1 cellular context compared by ENCODE assay signal in the genomic region with DNA sequence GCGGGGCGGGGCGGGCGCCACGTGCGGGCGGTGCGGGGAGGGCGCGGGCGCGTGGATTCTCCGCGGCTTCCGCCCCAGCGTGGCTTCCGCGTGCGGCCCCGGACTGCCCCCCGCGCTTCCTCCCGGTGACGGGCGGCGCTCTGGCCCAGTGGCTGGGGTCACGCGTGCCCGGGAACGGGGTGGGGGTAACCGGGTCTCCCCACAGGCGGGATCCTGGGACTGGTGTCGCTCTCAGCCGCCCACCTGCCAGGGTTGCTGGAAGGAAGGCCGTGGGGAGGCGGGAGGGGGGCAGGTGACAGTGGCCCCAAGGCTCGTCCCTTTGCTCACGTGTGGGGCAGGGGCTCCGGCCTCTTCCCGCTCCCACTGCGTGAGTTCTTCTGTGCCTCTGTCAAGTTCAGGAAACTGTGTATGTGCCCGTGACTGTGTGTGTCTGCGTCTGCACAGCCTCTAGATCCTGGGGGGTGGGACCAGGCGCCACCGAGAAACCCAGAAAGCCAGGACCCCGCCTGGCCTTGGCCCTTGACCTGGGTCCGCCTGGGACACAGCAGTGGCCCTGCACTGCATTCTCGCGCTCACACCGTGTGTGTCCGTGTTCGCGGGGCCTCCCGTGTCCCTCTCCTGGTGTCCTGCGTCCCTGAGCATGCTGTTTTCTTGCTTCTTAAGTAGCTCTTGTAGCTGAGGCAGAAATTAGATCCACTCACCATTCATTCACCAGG.
TF ChIP-seq lines count a peak whose summit lies in the region.

No MANE protein-coding gene starts in this region.

TF ChIP-seq in HepG2, 621 proteins besides CTCF, POLR2A, EP300 and RAD21 (continued from another document and continues in another):
- TF ChIP-seq PRPF4 (IDR thresholded peaks at IDR 0.05; ENCODE audit: low read depth, low read length, poor library complexity, severe bottlenecking) (no peak), HDAC1 (CRISPR knock-in tag; IDR thresholded peaks at IDR 0.05) (peak; percentile 67), ZNF75D (CRISPR knock-in tag; IDR thresholded peaks at IDR 0.05; ENCODE audit: borderline replicate concordance) (no peak), NFE2 (CRISPR knock-in tag; IDR thresholded peaks at IDR 0.05) (no peak), SNAI1 (CRISPR knock-in tag; IDR thresholded peaks at IDR 0.05; ENCODE audit: borderline replicate concordance) (no peak), ZNF644 (CRISPR knock-in tag; IDR thresholded peaks at IDR 0.05; ENCODE audit: low read depth) (no peak), SP2 (CRISPR knock-in tag; IDR thresholded peaks at IDR 0.05) (no peak), TOE1 (CRISPR knock-in tag; IDR thresholded peaks at IDR 0.05) (no peak), ZNF432 (CRISPR knock-in tag; IDR thresholded peaks at IDR 0.05; ENCODE audit: borderline replicate concordance) (no peak), ZNF563 (CRISPR knock-in tag; IDR thresholded peaks at IDR 0.05) (peak; percentile 59; the same call in 1 of the 2 replicates), MEIS1 (CRISPR knock-in tag; IDR thresholded peaks at IDR 0.05; ENCODE audit: borderline replicate concordance) (0 out of 2 replicates have a peak, but pooled peaks have one; percentile 52), PCBP2 (optimal IDR thresholded peaks at IDR 0.05; ENCODE audit: low read depth, low read length, poor library complexity, severe bottlenecking) (no peak), ZNF572 (CRISPR knock-in tag; IDR thresholded peaks at IDR 0.05) (no peak), CC2D1A (CRISPR knock-in tag; IDR thresholded peaks at IDR 0.05) (no peak), SYNCRIP (IDR thresholded peaks at IDR 0.05; ENCODE audit: insufficient read depth, low read depth, low read length) (no peak), KAT7 (CRISPR knock-in tag; IDR thresholded peaks at IDR 0.05; ENCODE audit: borderline replicate concordance) (no peak), SOX5 (CRISPR knock-in tag; IDR thresholded peaks at IDR 0.05; ENCODE audit: borderline replicate concordance) (no peak), NPAS2 (CRISPR knock-in tag; IDR thresholded peaks at IDR 0.05; ENCODE audit: borderline replicate concordance) (no peak), ZNF878 (CRISPR knock-in tag; IDR thresholded peaks at IDR 0.05) (no peak), GABPB1 (CRISPR knock-in tag; IDR thresholded peaks at IDR 0.05) (peak; percentile 51; the same call in 1 of the 2 replicates), PTBP1 (IDR thresholded peaks at IDR 0.05; ENCODE audit: low read depth, low read length, poor library complexity, severe bottlenecking) (no peak), CHCHD3 (CRISPR knock-in tag; IDR thresholded peaks at IDR 0.05) (no peak), ZNF678 (CRISPR knock-in tag; IDR thresholded peaks at IDR 0.05) (no peak), ZNF350 (CRISPR knock-in tag; IDR thresholded peaks at IDR 0.05; ENCODE audit: borderline replicate concordance, low read depth) (no peak), ZNF441 (CRISPR knock-in tag; IDR thresholded peaks at IDR 0.05; ENCODE audit: borderline replicate concordance) (no peak), ZKSCAN5 (CRISPR knock-in tag; IDR thresholded peaks at IDR 0.05) (no peak), FOXC1 (CRISPR knock-in tag; IDR thresholded peaks at IDR 0.05; ENCODE audit: borderline replicate concordance) (no peak; the same call in 1 of the 2 replicates), MIXL1 (CRISPR knock-in tag; IDR thresholded peaks at IDR 0.05) (no peak), ZNF3 (CRISPR knock-in tag; IDR thresholded peaks at IDR 0.05) (no peak), ZNF891 (CRISPR knock-in tag; IDR thresholded peaks at IDR 0.05) (no peak), NFE2L2 (IDR thresholded peaks at IDR 0.05; ENCODE audit: low read length) (no peak), NR2F6 (IDR thresholded peaks at IDR 0.05) (peak; percentile 80), NR2F6 (CRISPR knock-in tag; IDR thresholded peaks at IDR 0.05) (peak; percentile 88), CBX5 (CRISPR knock-in tag; IDR thresholded peaks at IDR 0.05; ENCODE audit: borderline replicate concordance) (no peak), ATF7-NPFF (CRISPR knock-in tag; IDR thresholded peaks at IDR 0.05; ENCODE audit: low read depth) (peak; percentile 60; the same call in 1 of the 2 replicates), GATAD1 (CRISPR knock-in tag; IDR thresholded peaks at IDR 0.05) (no peak), NCOA5 (CRISPR knock-in tag; IDR thresholded peaks at IDR 0.05) (no peak), TP53 (CRISPR knock-in tag; conservative IDR thresholded peaks at IDR 0.05) (no peak), ZNF883 (CRISPR knock-in tag; IDR thresholded peaks at IDR 0.05; ENCODE audit: not compliant biosample characterization) (no peak), PPARG (CRISPR knock-in tag; conservative IDR thresholded peaks at IDR 0.05) (no peak), ZNF382 (CRISPR knock-in tag; IDR thresholded peaks at IDR 0.05; ENCODE audit: borderline replicate concordance) (no peak), PITX1 (CRISPR knock-in tag; IDR thresholded peaks at IDR 0.05) (no peak), ZNF598 (CRISPR knock-in tag; IDR thresholded peaks at IDR 0.05; ENCODE audit: borderline replicate concordance) (no peak), ZNF501 (CRISPR knock-in tag; IDR thresholded peaks at IDR 0.05) (no peak)
- TF ChIP-seq, protein P1, sequence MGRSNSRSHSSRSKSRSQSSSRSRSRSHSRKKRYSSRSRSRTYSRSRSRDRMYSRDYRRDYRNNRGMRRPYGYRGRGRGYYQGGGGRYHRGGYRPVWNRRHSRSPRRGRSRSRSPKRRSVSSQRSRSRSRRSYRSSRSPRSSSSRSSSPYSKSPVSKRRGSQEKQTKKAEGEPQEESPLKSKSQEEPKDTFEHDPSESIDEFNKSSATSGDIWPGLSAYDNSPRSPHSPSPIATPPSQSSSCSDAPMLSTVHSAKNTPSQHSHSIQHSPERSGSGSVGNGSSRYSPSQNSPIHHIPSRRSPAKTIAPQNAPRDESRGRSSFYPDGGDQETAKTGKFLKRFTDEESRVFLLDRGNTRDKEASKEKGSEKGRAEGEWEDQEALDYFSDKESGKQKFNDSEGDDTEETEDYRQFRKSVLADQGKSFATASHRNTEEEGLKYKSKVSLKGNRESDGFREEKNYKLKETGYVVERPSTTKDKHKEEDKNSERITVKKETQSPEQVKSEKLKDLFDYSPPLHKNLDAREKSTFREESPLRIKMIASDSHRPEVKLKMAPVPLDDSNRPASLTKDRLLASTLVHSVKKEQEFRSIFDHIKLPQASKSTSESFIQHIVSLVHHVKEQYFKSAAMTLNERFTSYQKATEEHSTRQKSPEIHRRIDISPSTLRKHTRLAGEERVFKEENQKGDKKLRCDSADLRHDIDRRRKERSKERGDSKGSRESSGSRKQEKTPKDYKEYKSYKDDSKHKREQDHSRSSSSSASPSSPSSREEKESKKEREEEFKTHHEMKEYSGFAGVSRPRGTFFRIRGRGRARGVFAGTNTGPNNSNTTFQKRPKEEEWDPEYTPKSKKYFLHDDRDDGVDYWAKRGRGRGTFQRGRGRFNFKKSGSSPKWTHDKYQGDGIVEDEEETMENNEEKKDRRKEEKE (IDR thresholded peaks at IDR 0.05), result no peak
- TF ChIP-seq, protein P2, sequence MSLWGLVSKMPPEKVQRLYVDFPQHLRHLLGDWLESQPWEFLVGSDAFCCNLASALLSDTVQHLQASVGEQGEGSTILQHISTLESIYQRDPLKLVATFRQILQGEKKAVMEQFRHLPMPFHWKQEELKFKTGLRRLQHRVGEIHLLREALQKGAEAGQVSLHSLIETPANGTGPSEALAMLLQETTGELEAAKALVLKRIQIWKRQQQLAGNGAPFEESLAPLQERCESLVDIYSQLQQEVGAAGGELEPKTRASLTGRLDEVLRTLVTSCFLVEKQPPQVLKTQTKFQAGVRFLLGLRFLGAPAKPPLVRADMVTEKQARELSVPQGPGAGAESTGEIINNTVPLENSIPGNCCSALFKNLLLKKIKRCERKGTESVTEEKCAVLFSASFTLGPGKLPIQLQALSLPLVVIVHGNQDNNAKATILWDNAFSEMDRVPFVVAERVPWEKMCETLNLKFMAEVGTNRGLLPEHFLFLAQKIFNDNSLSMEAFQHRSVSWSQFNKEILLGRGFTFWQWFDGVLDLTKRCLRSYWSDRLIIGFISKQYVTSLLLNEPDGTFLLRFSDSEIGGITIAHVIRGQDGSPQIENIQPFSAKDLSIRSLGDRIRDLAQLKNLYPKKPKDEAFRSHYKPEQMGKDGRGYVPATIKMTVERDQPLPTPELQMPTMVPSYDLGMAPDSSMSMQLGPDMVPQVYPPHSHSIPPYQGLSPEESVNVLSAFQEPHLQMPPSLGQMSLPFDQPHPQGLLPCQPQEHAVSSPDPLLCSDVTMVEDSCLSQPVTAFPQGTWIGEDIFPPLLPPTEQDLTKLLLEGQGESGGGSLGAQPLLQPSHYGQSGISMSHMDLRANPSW (CRISPR knock-in tag; IDR thresholded peaks at IDR 0.05; ENCODE audit: borderline replicate concordance), result no peak
- TF ChIP-seq, protein P3, sequence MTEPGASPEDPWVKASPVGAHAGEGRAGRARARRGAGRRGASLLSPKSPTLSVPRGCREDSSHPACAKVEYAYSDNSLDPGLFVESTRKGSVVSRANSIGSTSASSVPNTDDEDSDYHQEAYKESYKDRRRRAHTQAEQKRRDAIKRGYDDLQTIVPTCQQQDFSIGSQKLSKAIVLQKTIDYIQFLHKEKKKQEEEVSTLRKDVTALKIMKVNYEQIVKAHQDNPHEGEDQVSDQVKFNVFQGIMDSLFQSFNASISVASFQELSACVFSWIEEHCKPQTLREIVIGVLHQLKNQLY (CRISPR knock-in tag; IDR thresholded peaks at IDR 0.05), result no peak
- TF ChIP-seq, protein P4, sequence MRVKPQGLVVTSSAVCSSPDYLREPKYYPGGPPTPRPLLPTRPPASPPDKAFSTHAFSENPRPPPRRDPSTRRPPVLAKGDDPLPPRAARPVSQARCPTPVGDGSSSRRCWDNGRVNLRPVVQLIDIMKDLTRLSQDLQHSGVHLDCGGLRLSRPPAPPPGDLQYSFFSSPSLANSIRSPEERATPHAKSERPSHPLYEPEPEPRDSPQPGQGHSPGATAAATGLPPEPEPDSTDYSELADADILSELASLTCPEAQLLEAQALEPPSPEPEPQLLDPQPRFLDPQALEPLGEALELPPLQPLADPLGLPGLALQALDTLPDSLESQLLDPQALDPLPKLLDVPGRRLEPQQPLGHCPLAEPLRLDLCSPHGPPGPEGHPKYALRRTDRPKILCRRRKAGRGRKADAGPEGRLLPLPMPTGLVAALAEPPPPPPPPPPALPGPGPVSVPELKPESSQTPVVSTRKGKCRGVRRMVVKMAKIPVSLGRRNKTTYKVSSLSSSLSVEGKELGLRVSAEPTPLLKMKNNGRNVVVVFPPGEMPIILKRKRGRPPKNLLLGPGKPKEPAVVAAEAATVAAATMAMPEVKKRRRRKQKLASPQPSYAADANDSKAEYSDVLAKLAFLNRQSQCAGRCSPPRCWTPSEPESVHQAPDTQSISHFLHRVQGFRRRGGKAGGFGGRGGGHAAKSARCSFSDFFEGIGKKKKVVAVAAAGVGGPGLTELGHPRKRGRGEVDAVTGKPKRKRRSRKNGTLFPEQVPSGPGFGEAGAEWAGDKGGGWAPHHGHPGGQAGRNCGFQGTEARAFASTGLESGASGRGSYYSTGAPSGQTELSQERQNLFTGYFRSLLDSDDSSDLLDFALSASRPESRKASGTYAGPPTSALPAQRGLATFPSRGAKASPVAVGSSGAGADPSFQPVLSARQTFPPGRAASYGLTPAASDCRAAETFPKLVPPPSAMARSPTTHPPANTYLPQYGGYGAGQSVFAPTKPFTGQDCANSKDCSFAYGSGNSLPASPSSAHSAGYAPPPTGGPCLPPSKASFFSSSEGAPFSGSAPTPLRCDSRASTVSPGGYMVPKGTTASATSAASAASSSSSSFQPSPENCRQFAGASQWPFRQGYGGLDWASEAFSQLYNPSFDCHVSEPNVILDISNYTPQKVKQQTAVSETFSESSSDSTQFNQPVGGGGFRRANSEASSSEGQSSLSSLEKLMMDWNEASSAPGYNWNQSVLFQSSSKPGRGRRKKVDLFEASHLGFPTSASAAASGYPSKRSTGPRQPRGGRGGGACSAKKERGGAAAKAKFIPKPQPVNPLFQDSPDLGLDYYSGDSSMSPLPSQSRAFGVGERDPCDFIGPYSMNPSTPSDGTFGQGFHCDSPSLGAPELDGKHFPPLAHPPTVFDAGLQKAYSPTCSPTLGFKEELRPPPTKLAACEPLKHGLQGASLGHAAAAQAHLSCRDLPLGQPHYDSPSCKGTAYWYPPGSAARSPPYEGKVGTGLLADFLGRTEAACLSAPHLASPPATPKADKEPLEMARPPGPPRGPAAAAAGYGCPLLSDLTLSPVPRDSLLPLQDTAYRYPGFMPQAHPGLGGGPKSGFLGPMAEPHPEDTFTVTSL (CRISPR knock-in tag; IDR thresholded peaks at IDR 0.05; ENCODE audit: borderline replicate concordance), result no peak
- TF ChIP-seq, protein P5, sequence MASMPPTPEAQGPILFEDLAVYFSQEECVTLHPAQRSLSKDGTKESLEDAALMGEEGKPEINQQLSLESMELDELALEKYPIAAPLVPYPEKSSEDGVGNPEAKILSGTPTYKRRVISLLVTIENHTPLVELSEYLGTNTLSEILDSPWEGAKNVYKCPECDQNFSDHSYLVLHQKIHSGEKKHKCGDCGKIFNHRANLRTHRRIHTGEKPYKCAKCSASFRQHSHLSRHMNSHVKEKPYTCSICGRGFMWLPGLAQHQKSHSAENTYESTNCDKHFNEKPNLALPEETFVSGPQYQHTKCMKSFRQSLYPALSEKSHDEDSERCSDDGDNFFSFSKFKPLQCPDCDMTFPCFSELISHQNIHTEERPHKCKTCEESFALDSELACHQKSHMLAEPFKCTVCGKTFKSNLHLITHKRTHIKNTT (CRISPR knock-in tag; IDR thresholded peaks at IDR 0.05), result no peak
- TF ChIP-seq, protein P6, sequence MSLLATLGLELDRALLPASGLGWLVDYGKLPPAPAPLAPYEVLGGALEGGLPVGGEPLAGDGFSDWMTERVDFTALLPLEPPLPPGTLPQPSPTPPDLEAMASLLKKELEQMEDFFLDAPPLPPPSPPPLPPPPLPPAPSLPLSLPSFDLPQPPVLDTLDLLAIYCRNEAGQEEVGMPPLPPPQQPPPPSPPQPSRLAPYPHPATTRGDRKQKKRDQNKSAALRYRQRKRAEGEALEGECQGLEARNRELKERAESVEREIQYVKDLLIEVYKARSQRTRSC (CRISPR knock-in tag; IDR thresholded peaks at IDR 0.05; ENCODE audit: low read depth), result no peak
- TF ChIP-seq, protein P7, sequence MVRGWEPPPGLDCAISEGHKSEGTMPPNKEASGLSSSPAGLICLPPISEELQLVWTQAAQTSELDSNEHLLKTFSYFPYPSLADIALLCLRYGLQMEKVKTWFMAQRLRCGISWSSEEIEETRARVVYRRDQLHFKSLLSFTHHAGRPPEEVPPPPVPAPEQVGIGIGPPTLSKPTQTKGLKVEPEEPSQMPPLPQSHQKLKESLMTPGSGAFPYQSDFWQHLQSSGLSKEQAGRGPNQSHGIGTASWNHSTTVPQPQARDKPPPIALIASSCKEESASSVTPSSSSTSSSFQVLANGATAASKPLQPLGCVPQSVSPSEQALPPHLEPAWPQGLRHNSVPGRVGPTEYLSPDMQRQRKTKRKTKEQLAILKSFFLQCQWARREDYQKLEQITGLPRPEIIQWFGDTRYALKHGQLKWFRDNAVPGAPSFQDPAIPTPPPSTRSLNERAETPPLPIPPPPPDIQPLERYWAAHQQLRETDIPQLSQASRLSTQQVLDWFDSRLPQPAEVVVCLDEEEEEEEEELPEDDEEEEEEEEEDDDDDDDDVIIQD (CRISPR knock-in tag; IDR thresholded peaks at IDR 0.05; ENCODE audit: low read depth), result no peak
